ENCODE assay signal across 20 cellular contexts in genomic region chr1:241266121-241266520, GRCh38.
DNase-seq lines count a peak whose midpoint lies in the region; ATAC-seq, FAIRE-seq and TF ChIP-seq lines count a peak whose summit lies in the region.
"Had no signal": no experiment of that assay in that cellular context is flagged by ENCODE, and none has a peak within 500 bp of the region (broad histone marks: within the 10 kb centered on the region; RNA-seq: fewer than 3 reads in every experiment).

No MANE protein-coding gene starts in this region.

- in situ Hi-C loops in GM23248 (cut with MboI) = no loop called here
- in situ Hi-C loops in K562 (cut with MboI) = no loop called here

- H3K4me3 ChIP-seq in GM23248 = no peak overlapping the region
- H3K4me3 ChIP-seq in K562 = no peak overlapping the region
- H3K4me3 ChIP-seq in osteoblast (ENCODE audit: insufficient read depth, low read length) = no peak overlapping the region
- H3K4me3 ChIP-seq in body of pancreas = no peak overlapping the region
- H3K4me3 ChIP-seq: A549 had no signal

- no TSS peak for BruUV-seq in K562 (replicated peaks; lab: Mats Ljungman, UMichigan)

- no peaks in the 10 kb centered on the region for H3K9me3 ChIP-seq in GM23248 (ENCODE audit: low read depth)
- H3K9me3 ChIP-seq in K562 (replicated peaks; ENCODE audit: control insufficient read depth, insufficient read depth, low read depth, low read length) = no peaks in the 10 kb centered on the region; the same call in none of the 2 replicates
- no peaks in the 10 kb centered on the region for H3K9me3 ChIP-seq in osteoblast (ENCODE audit: low read depth, low read length)
- H3K9me3 ChIP-seq in body of pancreas = no peaks in the 10 kb centered on the region
- H3K9me3 ChIP-seq: A549 had no signal

- H3K27me3 ChIP-seq in GM23248 (replicated peaks; ENCODE audit: insufficient read depth) (no peaks in the 10 kb centered on the region), K562 (ENCODE audit: control insufficient read depth in 2 of 2, insufficient read depth in 2 of 2, low read length in 2 of 2) (no peaks in the 10 kb centered on the region), osteoblast (ENCODE audit: insufficient read depth, low read length) (no peaks in the 10 kb centered on the region), body of pancreas (no peaks in the 10 kb centered on the region)

- FAIRE-seq in K562 (lab: Jason Lieb, UNC) = no peak
- FAIRE-seq: A549, G401.6, GM12891, GM19239 had no signal

- no peaks in the 10 kb centered on the region for H3K9me2 ChIP-seq in GM23248 (ENCODE audit: insufficient read depth)

- H3K9me1 ChIP-seq in K562 (ENCODE audit: control insufficient read depth, insufficient read depth, low read length) = no peaks in the 10 kb centered on the region

- H3K4me2 ChIP-seq in GM23248 (ENCODE audit: unreplicated experiment) (no peak overlapping the region), K562 (ENCODE audit: insufficient read depth, low read length) (no peak overlapping the region), osteoblast (ENCODE audit: insufficient read depth, low read length) (no peak overlapping the region)
- H3K4me2 ChIP-seq: A549 had no signal

- CTCF ChIA-PET in K562 (lab: Yijun Ruan, JAX; ENCODE audit: low intra/inter-chr PET ratio) = no interaction called here

- H2AFZ ChIP-seq in GM23248 = no peak overlapping the region
- no peak overlapping the region for H2AFZ ChIP-seq in K562 (ENCODE audit: low read depth, low read length)
- H2AFZ ChIP-seq in osteoblast (ENCODE audit: low read length) = no peak overlapping the region

- no peak for TF ChIP-seq RAD21 in K562 (CRISPR knock-in tag; conservative IDR thresholded peaks at IDR 0.05 in 1 of 2, IDR thresholded peaks at IDR 0.05 in 1 of 2)

- TF ChIP-seq EP300 in K562 (IDR thresholded peaks at IDR 0.05; ENCODE audit: low read length) = no peak

- intact Hi-C loops in K562 (cut with micrococcal nuclease) = no loop called here
- intact Hi-C loops in body of pancreas (cut with DNase I) = no loop called here

- POLR2A ChIA-PET in K562 (lab: Yijun Ruan, JAX) = no interaction called here

- 14 to 22% methylated on average over 2 of the region's 2 CpGs for WGBS in GM23248 (ENCODE audit: low coverage in 1 of 2, low lambda C conversion rate in 2 of 2, missing lambda C conversion rate in 2 of 2), 2 experiments
- 2% methylated on average over 2 of the region's 2 CpGs for WGBS in K562 (ENCODE audit: insufficient coverage, low coverage, missing lambda C conversion rate)
- WGBS in body of pancreas, 2 donors = 49 to 52% methylated on average over 2 of the region's 2 CpGs

- H3F3A ChIP-seq in GM23248 (ENCODE audit: insufficient read depth) = no peaks in the 10 kb centered on the region

- H3K79me2 ChIP-seq in GM23248 (ENCODE audit: insufficient read depth) = no peaks in the 10 kb centered on the region
- no peaks in the 10 kb centered on the region for H3K79me2 ChIP-seq in K562 (ENCODE audit: control insufficient read depth, insufficient read depth, low read length)
- H3K79me2 ChIP-seq in osteoblast (ENCODE audit: insufficient read depth, low read length) = no peaks in the 10 kb centered on the region

- ATAC-seq in K562 (no peak), body of pancreas (no peak)
- ATAC-seq: A549 had no signal

- no peak overlapping the region for H3K27ac ChIP-seq in GM23248
- H3K27ac ChIP-seq in K562 (ENCODE audit: extremely low read depth, low read depth, low read length) = no peak overlapping the region
- H3K27ac ChIP-seq in osteoblast (ENCODE audit: low read depth, low read length) = no peak overlapping the region
- no peak overlapping the region for H3K27ac ChIP-seq in body of pancreas
- H3K27ac ChIP-seq: 22Rv1, A549, C4-2B had no signal

- TF ChIP-seq POLR2A in K562 (conservative IDR thresholded peaks at IDR 0.05) = no peak
- TF ChIP-seq POLR2A in body of pancreas (IDR thresholded peaks at IDR 0.05) = no peak

- H4K20me1 ChIP-seq in GM23248 (ENCODE audit: insufficient read depth) = no peaks in the 10 kb centered on the region
- no peaks in the 10 kb centered on the region for H4K20me1 ChIP-seq in K562 (replicated peaks; ENCODE audit: control insufficient read depth, insufficient read depth, low read length)
- no peaks in the 10 kb centered on the region for H4K20me1 ChIP-seq in osteoblast (ENCODE audit: insufficient read depth, low read length)

- no peaks in the 10 kb centered on the region for H3K4me1 ChIP-seq in GM23248 (ENCODE audit: insufficient read depth)
- no peaks in the 10 kb centered on the region for H3K4me1 ChIP-seq in K562 (replicated peaks in 1 of 2; ENCODE audit: control insufficient read depth in 2 of 2, insufficient read depth in 2 of 2, low read length in 2 of 2)
- no peaks in the 10 kb centered on the region for H3K4me1 ChIP-seq in osteoblast (ENCODE audit: insufficient read depth, low read length)
- H3K4me1 ChIP-seq in body of pancreas = no peaks in the 10 kb centered on the region
- H3K4me1 ChIP-seq: A549, Caco-2 had no signal

- no peak overlapping the region for H3K9ac ChIP-seq in GM23248
- H3K9ac ChIP-seq in K562 (ENCODE audit: insufficient read depth in 1 of 2, low read depth in 2 of 2, low read length in 2 of 2) = no peak overlapping the region

- no peaks in the 10 kb centered on the region for H3K36me3 ChIP-seq in GM23248 (ENCODE audit: low read depth)
- H3K36me3 ChIP-seq in K562 (ENCODE audit: control insufficient read depth, insufficient read depth, low read length) = no peaks in the 10 kb centered on the region
- H3K36me3 ChIP-seq in osteoblast (ENCODE audit: insufficient read depth, low read length) = no peaks in the 10 kb centered on the region
- no peaks in the 10 kb centered on the region for H3K36me3 ChIP-seq in body of pancreas (replicated peaks in 1 of 2; ENCODE audit: insufficient read depth in 1 of 2, low read depth in 2 of 2)

- TF ChIP-seq CTCF in K562 (IDR thresholded peaks at IDR 0.05 in 2 of 3, conservative IDR thresholded peaks at IDR 0.05 in 1 of 3; ENCODE audit: insufficient read depth in 2 of 3, low read depth in 1 of 3, low read length in 3 of 3) (no peak), osteoblast (IDR thresholded peaks at IDR 0.05; ENCODE audit: extremely low read depth, low read depth, low read length) (no peak), body of pancreas (IDR thresholded peaks at IDR 0.05) (no peak)

- DNase-seq in NCI-H146 (lab: John Stamatoyannopoulos, UW) (peak; percentile 14), NCI-H146 treated with DMSO at 0.1 percent for 48 hours (lab: John Stamatoyannopoulos, UW; ENCODE audit: unreplicated experiment) (no peak), GM23248 (peak; percentile 2), K562 (ENCODE audit: extremely low read depth in 1 of 4, low spot score in 3 of 4) (no peak), osteoblast (ENCODE audit: insufficient read length, low spot score, missing footprints) (peak; percentile 35), OCI-M2 (lab: John Stamatoyannopoulos, UW; ENCODE audit: unreplicated experiment) (no peak), H4 (ENCODE audit: low spot score) (no peak), body of pancreas (no peak)
- DNase-seq: AML-193; Caco-2; CD4-positive, alpha-beta T cell; DMS79; GOT3; H9 had no signal

TF ChIP-seq in K562, 482 proteins besides CTCF, POLR2A, EP300 and RAD21:
- peak; percentile 75 for TF ChIP-seq NFIC (IDR thresholded peaks at IDR 0.05)
- TF ChIP-seq TFAM (CRISPR knock-in tag; conservative IDR thresholded peaks at IDR 0.05) = no peak
- TF ChIP-seq CBX2 (IDR thresholded peaks at IDR 0.05; ENCODE audit: insufficient read depth, low read length, poor library complexity, severe bottlenecking) = no peak
- TF ChIP-seq ETV6 (IDR thresholded peaks at IDR 0.05; ENCODE audit: borderline replicate concordance in 1 of 2, low read depth in 2 of 2, low read length in 1 of 2) = no peak
- TF ChIP-seq ETV6 (CRISPR knock-in tag; IDR thresholded peaks at IDR 0.05; ENCODE audit: borderline replicate concordance) = no peak
- TF ChIP-seq NFIX (CRISPR knock-in tag; IDR thresholded peaks at IDR 0.05; ENCODE audit: low read depth) = peak; percentile 67; the same call in 1 of the 2 replicates

Comparison
In these comparisons a context has a peak if more than half of its experiments do, and no peak if none do; other contexts are left out.
1. DNase-seq: peak in NCI-H146 (single experiment), GM23248 (single experiment) and osteoblast (single experiment); none in NCI-H146 treated with DMSO at 0.1 percent for 48 hours (single experiment), K562 (0 of 4), OCI-M2 (single experiment), H4 (single experiment) and body of pancreas (0 of 4).